ENCODE assay signal across 8 cellular contexts in the genomic region with DNA sequence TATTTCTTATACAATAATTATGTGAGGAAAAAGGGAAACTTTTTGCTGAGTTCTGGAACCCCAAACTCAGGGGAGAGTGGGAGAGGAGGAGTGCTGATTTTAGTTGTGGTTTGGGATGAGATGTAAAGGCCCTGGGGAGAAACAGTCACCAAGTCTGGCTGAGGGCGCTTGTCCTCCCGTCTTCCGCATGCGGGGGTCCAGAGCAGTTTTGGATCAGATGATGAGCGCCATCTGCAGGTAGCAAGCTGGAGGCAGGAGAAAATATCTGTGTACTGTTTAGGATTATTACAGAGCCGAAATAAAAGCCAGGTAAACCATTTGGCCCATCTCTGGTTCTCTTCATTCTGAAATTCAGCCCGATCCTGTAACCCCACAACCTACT. TPM values are rescaled to one million over a fixed set of nuclear protein-coding genes. Genes with fewer than 3 reads are reported as not detected.
DNase-seq lines count a peak whose midpoint lies in the region; ATAC-seq, FAIRE-seq and TF ChIP-seq lines count a peak whose summit lies in the region.

No MANE protein-coding gene starts in this region.

- H3K36me3 Mint-ChIP-seq in activated CD4-positive, alpha-beta memory T cell treated with anti-CD3 and anti-CD28 coated beads for 36 hours, result peaks cover 13% of the 10 kb centered on the region

- FAIRE-seq in GM12891 (lab: Jason Lieb, UNC), result peak; percentile 93

- POLR2A ChIA-PET in activated CD4-positive, alpha-beta memory T cell treated with anti-CD3 and anti-CD28 coated beads for 36 hours (lab: Charles Lee), result interaction anchor here (0.8 to 2.6 kb wide), 8 partner anchors 103 to 295 kb away, joined by 3 to 16 read pairs (median 6); a partner anchor contains a TSS

- peak overlapping the region; percentile 99 for H3K4me3 Mint-ChIP-seq in activated CD4-positive, alpha-beta memory T cell treated with anti-CD3 and anti-CD28 coated beads for 36 hours

- peaks cover 50% of the 10 kb centered on the region for H3K4me1 Mint-ChIP-seq in activated CD4-positive, alpha-beta memory T cell treated with anti-CD3 and anti-CD28 coated beads for 36 hours (ENCODE audit: low read depth)

- CTCF ChIA-PET in activated CD4-positive, alpha-beta memory T cell treated with anti-CD3 and anti-CD28 coated beads for 36 hours (lab: Charles Lee), result interaction anchor here (0.6 to 6.7 kb wide), 41 partner anchors 9 to 578 kb away, joined by 3 to 230 read pairs (median 5); a partner anchor contains a TSS

- H3K9me3 Mint-ChIP-seq in activated CD4-positive, alpha-beta memory T cell treated with anti-CD3 and anti-CD28 coated beads for 36 hours, result peaks cover 4% of the 10 kb centered on the region

- DNase-seq in GM12891 (ENCODE audit: insufficient read length, low spot score) (peak; percentile 27), NCI-H748 treated with DMSO at 0.1 percent for 48 hours (lab: John Stamatoyannopoulos, UW) (peak; percentile 64), medulla oblongata (ENCODE audit: extremely low spot score) (peak; percentile 89)
- DNase-seq in activated CD4-positive, alpha-beta memory T cell treated with anti-CD3 and anti-CD28 coated beads for 36 hours, result peak; percentile 90
- DNase-seq in effector CD4-positive, alpha-beta T cell, result peak; percentile 78
- peak; percentile 67 to 75 (median 68) for DNase-seq in stimulated activated CD4-positive, alpha-beta T cell treated with anti-CD3 and anti-CD28 coated beads, TNF-alpha, amount 100 ng/mL, for 48 hours (ENCODE audit: low read depth in 3 of 3)

- peak; percentile 36 for ATAC-seq in HG03460 (IDR thresholded peaks at IDR 0.05; ENCODE audit: unreplicated experiment)
- no peak for ATAC-seq in GM21526 (IDR thresholded peaks at IDR 0.05; ENCODE audit: low FRiP score, unreplicated experiment)

- intact Hi-C loops in activated CD4-positive, alpha-beta memory T cell treated with anti-CD3 and anti-CD28 coated beads for 36 hours (cut with micrococcal nuclease), result loop anchor here (1.0 to 5.0 kb wide), 6 partner anchors 10 to 382 kb away; a partner anchor contains a TSS

- H3K27me3 Mint-ChIP-seq in activated CD4-positive, alpha-beta memory T cell treated with anti-CD3 and anti-CD28 coated beads for 36 hours, result no peaks in the 10 kb centered on the region

- H3K27ac Mint-ChIP-seq in activated CD4-positive, alpha-beta memory T cell treated with anti-CD3 and anti-CD28 coated beads for 36 hours, result peak overlapping the region; percentile 96

- TF ChIP-seq POLR2A in GM12891 (IDR thresholded peaks at IDR 0.05; ENCODE audit: low read depth, low read length), result no peak

TF ChIP-seq in GM12891, 5 proteins besides CTCF, POLR2A, EP300 and RAD21:
- TF ChIP-seq PAX5 (IDR thresholded peaks at IDR 0.05; ENCODE audit: insufficient read depth, low read length, severe bottlenecking) (no peak), SPI1 (IDR thresholded peaks at IDR 0.05; ENCODE audit: low read depth, low read length) (no peak), TAF1 (IDR thresholded peaks at IDR 0.05; ENCODE audit: low read depth, low read length) (no peak)

RNA-seq across cellular contexts. Expression of a gene that starts 1.6 kb away (rescaled TPM):
- polyA plus RNA-seq in GM12891 (2012; ENCODE audit: low read depth, missing spikeins), result 24.6 TPM
- total RNA-seq in activated CD4-positive, alpha-beta memory T cell treated with anti-CD3 and anti-CD28 coated beads for 36 hours, result 10 to 100 TPM; 50.8 to 51.6 TPM

Comparison
In these comparisons a context has a peak if more than half of its experiments do, and no peak if none do; other contexts are left out.
1. DNase-seq: peak in every context shown above with its lines; median percentile 90 in activated CD4-positive, alpha-beta memory T cell treated with anti-CD3 and anti-CD28 coated beads for 36 hours; 89 in medulla oblongata; 78 in effector CD4-positive, alpha-beta T cell; 68 in stimulated activated CD4-positive, alpha-beta T cell treated with anti-CD3 and anti-CD28 coated beads, TNF-alpha, amount 100 ng/mL, for 48 hours; 64 in NCI-H748 treated with DMSO at 0.1 percent for 48 hours; 27 in GM12891.